Comparison of ENCODE assay signal across 17 cellular contexts in genomic region chr9:136722969-136723356, GRCh38. TPM values are rescaled to one million over a fixed set of nuclear protein-coding genes. Genes with fewer than 3 reads are reported as not detected.
DNase-seq lines count a peak whose midpoint lies in the region; TF ChIP-seq lines count a peak whose summit lies in the region.
"Had no signal": no experiment of that assay in that cellular context is flagged by ENCODE, and none has a peak within 500 bp of the region (broad histone marks: within the 10 kb centered on the region; RNA-seq: fewer than 3 reads in every experiment).

No MANE protein-coding gene starts in this region.

- H3K27me3 Mint-ChIP-seq in Caco-2 (ENCODE audit: insufficient read depth, unreplicated experiment) = no peaks in the 10 kb centered on the region
- H3K27me3 Mint-ChIP-seq in activated T-helper 2 cell treated with anti-CD3 and anti-CD28 coated beads, Interferon-gamma antibody, Interleukin-2, Interleukin-4, amounts not matched to agents 10 μg/mL and 5 μg/mL and 100 μg/mL, durations not matched to agents 14 hours and 24 hours and 36 hours (ENCODE audit: low read depth) = no peaks in the 10 kb centered on the region
- H3K27me3 Mint-ChIP-seq: memory B cell had no signal

- H3K9me3 ChIP-seq in BE2C = no peaks in the 10 kb centered on the region
- no peaks in the 10 kb centered on the region for H3K9me3 ChIP-seq in Caco-2
- H3K9me3 ChIP-seq in tibial nerve = no peaks in the 10 kb centered on the region

- no peak for TF ChIP-seq POLR2A in tibial nerve (IDR thresholded peaks at IDR 0.05)

- H3K4me1 Mint-ChIP-seq in Caco-2 (ENCODE audit: low read depth, unreplicated experiment) = peaks cover 10% of the 10 kb centered on the region
- H3K4me1 Mint-ChIP-seq in activated T-helper 2 cell treated with anti-CD3 and anti-CD28 coated beads, Interferon-gamma antibody, Interleukin-2, Interleukin-4, amounts not matched to agents 10 μg/mL and 5 μg/mL and 100 μg/mL, durations not matched to agents 14 hours and 24 hours and 36 hours (ENCODE audit: low read depth) = peaks cover 11% of the 10 kb centered on the region

- H3K4me3 Mint-ChIP-seq in Caco-2 (ENCODE audit: unreplicated experiment) = no peak overlapping the region
- no peak overlapping the region for H3K4me3 Mint-ChIP-seq in activated T-helper 2 cell treated with anti-CD3 and anti-CD28 coated beads, Interferon-gamma antibody, Interleukin-2, Interleukin-4, amounts not matched to agents 10 μg/mL and 5 μg/mL and 100 μg/mL, durations not matched to agents 14 hours and 24 hours and 36 hours (ENCODE audit: low read depth)
- H3K4me3 Mint-ChIP-seq: memory B cell, nephron progenitor cell had no signal

- H3K36me3 ChIP-seq in BE2C (peaks cover 70% of the 10 kb centered on the region), Caco-2 (ENCODE audit: control insufficient read depth, insufficient read depth, low read length) (peaks cover 17% of the 10 kb centered on the region), tibial nerve (peaks cover 0 to 61% (median 21%) of the 10 kb centered on the region in 3 donors)

- H3K27ac ChIP-seq in tibial nerve = no peak overlapping the region
- H3K27ac ChIP-seq: epithelial cell of prostate, WERI-Rb-1 had no signal

- H3K4me3 ChIP-seq in BE2C (ENCODE audit: low read depth, low read length) (no peak overlapping the region), Caco-2 (ENCODE audit: low read depth, low read length) (no peak overlapping the region), tibial nerve (no peak overlapping the region)

- H3K27ac Mint-ChIP-seq in Caco-2 (ENCODE audit: unreplicated experiment) = peak overlapping the region; percentile 50
- H3K27ac Mint-ChIP-seq in activated T-helper 2 cell treated with anti-CD3 and anti-CD28 coated beads, Interferon-gamma antibody, Interleukin-2, Interleukin-4, amounts not matched to agents 10 μg/mL and 5 μg/mL and 100 μg/mL, durations not matched to agents 14 hours and 24 hours and 36 hours = no peak overlapping the region
- H3K27ac Mint-ChIP-seq: memory B cell, nephron progenitor cell had no signal

- 85 to 88% methylated on average over 19 to 22 of the region's 24 CpGs for WGBS in tibial nerve, 2 donors

- H3K36me3 Mint-ChIP-seq in Caco-2 (ENCODE audit: insufficient read depth, unreplicated experiment) = peaks cover 87% of the 10 kb centered on the region
- H3K36me3 Mint-ChIP-seq in activated T-helper 2 cell treated with anti-CD3 and anti-CD28 coated beads, Interferon-gamma antibody, Interleukin-2, Interleukin-4, amounts not matched to agents 10 μg/mL and 5 μg/mL and 100 μg/mL, durations not matched to agents 14 hours and 24 hours and 36 hours (ENCODE audit: low read depth) = peaks cover 40% of the 10 kb centered on the region

- H3K27me3 ChIP-seq in BE2C = no peaks in the 10 kb centered on the region
- H3K27me3 ChIP-seq in Caco-2 (replicated peaks; ENCODE audit: control insufficient read depth, insufficient read depth, low read length) = no peaks in the 10 kb centered on the region
- no peaks in the 10 kb centered on the region for H3K27me3 ChIP-seq in tibial nerve

- H3K9me3 Mint-ChIP-seq in Caco-2 (ENCODE audit: unreplicated experiment) = no peaks in the 10 kb centered on the region
- H3K9me3 Mint-ChIP-seq in activated T-helper 2 cell treated with anti-CD3 and anti-CD28 coated beads, Interferon-gamma antibody, Interleukin-2, Interleukin-4, amounts not matched to agents 10 μg/mL and 5 μg/mL and 100 μg/mL, durations not matched to agents 14 hours and 24 hours and 36 hours = no peaks in the 10 kb centered on the region
- H3K9me3 Mint-ChIP-seq: memory B cell, nephron progenitor cell had no signal

- TF ChIP-seq CTCF in BE2C (IDR thresholded peaks at IDR 0.05; ENCODE audit: low read depth, low read length) (no peak), Caco-2 (IDR thresholded peaks at IDR 0.05; ENCODE audit: insufficient read depth in 1 of 2, low read depth in 1 of 2, low read length in 1 of 2, severe bottlenecking in 1 of 2, unreplicated experiment in 1 of 2) (no peak), tibial nerve (IDR thresholded peaks at IDR 0.05) (no peak)

- CTCF ChIA-PET in Caco-2 (lab: Charles Lee) = interaction anchor here (0.5 kb wide), 1 partner anchor 14 kb away, joined by 3 read pairs; no protein-coding TSS in a partner anchor

- TF ChIP-seq EP300 in tibial nerve (IDR thresholded peaks at IDR 0.05) = no peak

- DNase-seq in BE2C = peak; percentile 71
- DNase-seq in Caco-2 = no peak
- peak; percentile 46 for DNase-seq in MV-4-11 (lab: John Stamatoyannopoulos, UW)
- DNase-seq in cerebellar cortex (ENCODE audit: low spot score) = peak; percentile 79
- DNase-seq in activated T-helper 2 cell treated with anti-CD3 and anti-CD28 coated beads, Interferon-gamma antibody, Interleukin-2, Interleukin-4, amounts not matched to agents 10 μg/mL and 5 μg/mL and 100 μg/mL, durations not matched to agents 14 hours and 24 hours and 36 hours (ENCODE audit: low spot score) = no peak
- DNase-seq in tibial nerve (ENCODE audit: low spot score in 2 of 2) = no peak
- no peak for DNase-seq in T-helper 2 cell
- DNase-seq: activated gamma-delta T cell, cortex of kidney, IMR-90, NCI-H1105 treated with DMSO at 0.1 percent for 48 hours, nephron progenitor cell, WERI-Rb-1 had no signal

- peaks cover 35% of the 10 kb centered on the region for H3K4me1 ChIP-seq in BE2C
- peaks cover 17% of the 10 kb centered on the region for H3K4me1 ChIP-seq in Caco-2
- peaks cover 0 to 81% (median 30%) of the 10 kb centered on the region in 4 donors for H3K4me1 ChIP-seq in tibial nerve

- intact Hi-C loops in Caco-2 (cut with micrococcal nuclease; ENCODE audit: unreplicated experiment) = no loop called here
- intact Hi-C loops in activated T-helper 2 cell treated with anti-CD3 and anti-CD28 coated beads, Interferon-gamma antibody, Interleukin-2, Interleukin-4, amounts not matched to agents 10 μg/mL and 5 μg/mL and 100 μg/mL, durations not matched to agents 14 hours and 24 hours and 36 hours (cut with micrococcal nuclease) = no loop called here

- BruUV-seq in Caco-2 (replicated peaks; lab: Mats Ljungman, UMichigan) = no TSS peak

- POLR2A ChIA-PET in Caco-2 (lab: Charles Lee) = no interaction called here

RNA-seq across cellular contexts. Expression of gene DIPK1B, which starts 10.6 kb away (rescaled TPM):
- polyA plus RNA-seq in BE2C (2012; ENCODE audit: insufficient read depth, insufficient read length, low read depth) = 119 TPM
- total RNA-seq in Caco-2 (2022) (40.4 and 40.6 TPM in 2 replicates), tibial nerve (10 to 100 TPM in 2 of 4 donors, 1 to 10 TPM in 2; 5.4 to 37.9 (median 15.8) TPM)
- 3.1 and 3.4 TPM in 2 replicates for total RNA-seq in activated T-helper 2 cell treated with anti-CD3 and anti-CD28 coated beads, Interferon-gamma antibody, Interleukin-2, Interleukin-4, amounts not matched to agents 10 μg/mL and 5 μg/mL and 100 μg/mL, durations not matched to agents 14 hours and 24 hours and 36 hours
- total RNA-seq: activated CD8-positive, alpha-beta memory T cell treated with anti-CD3 and anti-CD28 coated beads for 36 hours had no signal

RNA-seq across cellular contexts. Expression of gene LCN10, which starts 19.8 kb away (rescaled TPM):
- polyA plus RNA-seq in BE2C (2012; ENCODE audit: insufficient read depth, insufficient read length, low read depth) = not detected
- total RNA-seq in Caco-2 (2022) = not detected in 2 replicates
- total RNA-seq in activated T-helper 2 cell treated with anti-CD3 and anti-CD28 coated beads, Interferon-gamma antibody, Interleukin-2, Interleukin-4, amounts not matched to agents 10 μg/mL and 5 μg/mL and 100 μg/mL, durations not matched to agents 14 hours and 24 hours and 36 hours = 1.2 and 1.7 TPM in 2 replicates
- total RNA-seq in tibial nerve = 10 to 100 TPM in 2 of 4 donors, 1 to 10 TPM in 2; 7.6 to 47.5 (median 17.4) TPM
- total RNA-seq: IMR-90, temporal lobe had no signal
- polyA plus RNA-seq: IMR-90 had no signal

RNA-seq across cellular contexts. Expression of gene LCN6, which starts 25.4 kb away (rescaled TPM):
- not detected for polyA plus RNA-seq in BE2C (2012; ENCODE audit: insufficient read depth, insufficient read length, low read depth)
- total RNA-seq in Caco-2 (2022) (not detected in 2 replicates), tibial nerve (10 to 100 TPM; 14.2 to 70.0 (median 42.9) TPM)
- total RNA-seq in activated T-helper 2 cell treated with anti-CD3 and anti-CD28 coated beads, Interferon-gamma antibody, Interleukin-2, Interleukin-4, amounts not matched to agents 10 μg/mL and 5 μg/mL and 100 μg/mL, durations not matched to agents 14 hours and 24 hours and 36 hours = not detected in 2 replicates
- total RNA-seq: activated CD8-positive, alpha-beta memory T cell treated with anti-CD3 and anti-CD28 coated beads for 36 hours; IMR-90; temporal lobe had no signal
- polyA plus RNA-seq: IMR-90 had no signal

RNA-seq across cellular contexts. Expression of gene LCN8, which starts 35.1 kb away (rescaled TPM):
- not detected for polyA plus RNA-seq in BE2C (2012; ENCODE audit: insufficient read depth, insufficient read length, low read depth)
- total RNA-seq in Caco-2 (2022) = not detected in 2 replicates
- not detected in 2 replicates for total RNA-seq in activated T-helper 2 cell treated with anti-CD3 and anti-CD28 coated beads, Interferon-gamma antibody, Interleukin-2, Interleukin-4, amounts not matched to agents 10 μg/mL and 5 μg/mL and 100 μg/mL, durations not matched to agents 14 hours and 24 hours and 36 hours
- under 1 TPM in 1 of 4 donors, not detected in 3; 0.39 TPM for total RNA-seq in tibial nerve
- total RNA-seq: activated CD8-positive, alpha-beta memory T cell treated with anti-CD3 and anti-CD28 coated beads for 36 hours; IMR-90; temporal lobe had no signal
- polyA plus RNA-seq: IMR-90 had no signal

RNA-seq across cellular contexts. Expression of gene AGPAT2, which starts 35.7 kb away (rescaled TPM):
- polyA plus RNA-seq in BE2C (2012; ENCODE audit: insufficient read depth, insufficient read length, low read depth) = 82.5 TPM
- total RNA-seq in Caco-2 (2022) = 68.7 and 77.1 TPM in 2 replicates
- 38.3 and 40.5 TPM in 2 replicates for total RNA-seq in activated T-helper 2 cell treated with anti-CD3 and anti-CD28 coated beads, Interferon-gamma antibody, Interleukin-2, Interleukin-4, amounts not matched to agents 10 μg/mL and 5 μg/mL and 100 μg/mL, durations not matched to agents 14 hours and 24 hours and 36 hours
- 100 to 1,000 TPM in 3 of 4 donors, 10 to 100 TPM in 1; 79.6 to 292 (median 151) TPM for total RNA-seq in tibial nerve

Comparison
In these comparisons a context has a peak if more than half of its experiments do, and no peak if none do; other contexts are left out.
1. DNase-seq: peak in BE2C (single experiment), MV-4-11 (single experiment) and cerebellar cortex (single experiment); none in Caco-2 (0 of 2), activated T-helper 2 cell treated with anti-CD3 and anti-CD28 coated beads, Interferon-gamma antibody, Interleukin-2, Interleukin-4, amounts not matched to agents 10 μg/mL and 5 μg/mL and 100 μg/mL, durations not matched to agents 14 hours and 24 hours and 36 hours (single experiment), tibial nerve (0 of 2) and T-helper 2 cell (0 of 5).
2. RNA of gene LCN6, which starts 25.4 kb away (total RNA-seq): 14.2 to 70.0 TPM in tibial nerve; not detected in Caco-2 and not detected in activated T-helper 2 cell treated with anti-CD3 and anti-CD28 coated beads, Interferon-gamma antibody, Interleukin-2, Interleukin-4, amounts not matched to agents 10 μg/mL and 5 μg/mL and 100 μg/mL, durations not matched to agents 14 hours and 24 hours and 36 hours; every median in the first group is over 10 times any median in the second.